In genomic region chr13:99982741-99983400, GRCh38 we compare ENCODE assay signal across 10 cellular contexts. TPM values are rescaled to one million over a fixed set of nuclear protein-coding genes. Genes with fewer than 3 reads are reported as not detected.
A peak's percentile ranks its signal among the peaks of the same experiment; 100 is the strongest.
DNase-seq lines count a peak whose midpoint lies in the region; ATAC-seq and TF ChIP-seq lines count a peak whose summit lies in the region.
"Had no signal": no experiment of that assay in that cellular context is flagged by ENCODE, and none has a peak within 500 bp of the region (broad histone marks: within the 10 kb centered on the region; RNA-seq: fewer than 3 reads in every experiment).

No MANE protein-coding gene starts in this region.

- peaks cover 6% of the 10 kb centered on the region for H3K36me3 Mint-ChIP-seq in activated CD4-positive, alpha-beta T cell treated with anti-CD3 and anti-CD28 coated beads, Interleukin-2, amount 10 ng/mL, durations not matched to agents 7 days and 5 days (ENCODE audit: low read depth)
- H3K36me3 Mint-ChIP-seq in T-cell: peaks cover 5% of the 10 kb centered on the region
- H3K36me3 Mint-ChIP-seq in effector memory CD8-positive, alpha-beta T cell (ENCODE audit: insufficient read depth): peaks cover 64% of the 10 kb centered on the region
- peaks cover 42% of the 10 kb centered on the region for H3K36me3 Mint-ChIP-seq in stimulated activated effector memory CD8-positive, alpha-beta T cell treated with anti-CD3 and anti-CD28 coated beads, Interleukin-12 subunit alpha, Interleukin-12 subunit beta, amount 100 ng/mL, for 72 hours

- no peak for DNase-seq in activated CD4-positive, alpha-beta T cell treated with anti-CD3 and anti-CD28 coated beads, Interleukin-2, amount 10 ng/mL, durations not matched to agents 7 days and 5 days
- no peak for DNase-seq in activated CD4-positive, alpha-beta T cell treated with anti-CD3 and anti-CD28 coated beads for 48 hours
- no peak for DNase-seq in T-cell
- no peak for DNase-seq in effector memory CD8-positive, alpha-beta T cell
- no peak for DNase-seq in stimulated activated effector memory CD8-positive, alpha-beta T cell treated with anti-CD3 and anti-CD28 coated beads, Interleukin-12 subunit alpha, Interleukin-12 subunit beta, amount 100 ng/mL, for 72 hours (ENCODE audit: low spot score in 2 of 2)
- no peak for DNase-seq in A172 (ENCODE audit: low spot score)
- no peak for DNase-seq in GM10266 (ENCODE audit: extremely low spot score)
- DNase-seq: NCI-H1105 had no signal

- peaks cover 24% of the 10 kb centered on the region for H3K4me1 Mint-ChIP-seq in activated CD4-positive, alpha-beta T cell treated with anti-CD3 and anti-CD28 coated beads, Interleukin-2, amount 10 ng/mL, durations not matched to agents 7 days and 5 days
- H3K4me1 Mint-ChIP-seq in T-cell: peaks cover 17 to 28% (median 22%) of the 10 kb centered on the region in 3 donors
- peaks cover 6 to 8% of the 10 kb centered on the region in 2 donors for H3K4me1 Mint-ChIP-seq in effector memory CD8-positive, alpha-beta T cell (ENCODE audit: low read depth in 2 of 2)
- peaks cover 18% of the 10 kb centered on the region for H3K4me1 Mint-ChIP-seq in stimulated activated effector memory CD8-positive, alpha-beta T cell treated with anti-CD3 and anti-CD28 coated beads, Interleukin-12 subunit alpha, Interleukin-12 subunit beta, amount 100 ng/mL, for 72 hours

- ATAC-seq in T-cell (replicated peaks in 1 of 4) (no peak), GM18858 (IDR thresholded peaks at IDR 0.05; ENCODE audit: unreplicated experiment) (no peak)
- ATAC-seq in effector memory CD8-positive, alpha-beta T cell (replicated peaks): no peak
- no peak for ATAC-seq in stimulated activated effector memory CD8-positive, alpha-beta T cell treated with anti-CD3 and anti-CD28 coated beads, Interleukin-12 subunit alpha, Interleukin-12 subunit beta, amount 100 ng/mL, for 72 hours

- CTCF ChIA-PET in activated CD4-positive, alpha-beta T cell treated with anti-CD3 and anti-CD28 coated beads, Interleukin-2, amount 10 ng/mL, durations not matched to agents 7 days and 5 days (lab: Charles Lee): interaction anchor here (1.0 to 1.9 kb wide), 3 partner anchors 9 to 32 kb away, joined by 3 to 6 read pairs (median 3); no protein-coding TSS in a partner anchor
- CTCF ChIA-PET in T-cell (lab: Charles Lee): interaction anchor here (0.6 to 1.4 kb wide), 2 partner anchors 9 to 455 kb away, joined by 4 to 11 read pairs; no protein-coding TSS in a partner anchor

- H3K27ac Mint-ChIP-seq in activated CD4-positive, alpha-beta T cell treated with anti-CD3 and anti-CD28 coated beads, Interleukin-2, amount 10 ng/mL, durations not matched to agents 7 days and 5 days: peak overlapping the region; percentile 77
- H3K27ac Mint-ChIP-seq in T-cell: peak overlapping the region; percentile 22 to 67
- H3K27ac Mint-ChIP-seq in effector memory CD8-positive, alpha-beta T cell: peak overlapping the region in 1 of 2 donors; percentile 87
- no peak overlapping the region for H3K27ac Mint-ChIP-seq in stimulated activated effector memory CD8-positive, alpha-beta T cell treated with anti-CD3 and anti-CD28 coated beads, Interleukin-12 subunit alpha, Interleukin-12 subunit beta, amount 100 ng/mL, for 72 hours

- TF ChIP-seq CTCF in GM10266 (IDR thresholded peaks at IDR 0.05; ENCODE audit: control insufficient read depth, insufficient read depth, low read depth, missing control alignments): no peak

- POLR2A ChIA-PET in activated CD4-positive, alpha-beta T cell treated with anti-CD3 and anti-CD28 coated beads, Interleukin-2, amount 10 ng/mL, durations not matched to agents 7 days and 5 days (lab: Charles Lee): no interaction called here
- POLR2A ChIA-PET in T-cell (lab: Charles Lee): interaction anchor here in 1 of 2 donors (0.6 kb wide), 2 partner anchors 107 to 161 kb away, joined by 5 read pairs; no protein-coding TSS in a partner anchor

- peak overlapping the region; percentile 38 for H3K4me3 Mint-ChIP-seq in activated CD4-positive, alpha-beta T cell treated with anti-CD3 and anti-CD28 coated beads, Interleukin-2, amount 10 ng/mL, durations not matched to agents 7 days and 5 days
- peak overlapping the region; percentile 4 to 44 (median 31) for H3K4me3 Mint-ChIP-seq in T-cell
- H3K4me3 Mint-ChIP-seq in effector memory CD8-positive, alpha-beta T cell: peak overlapping the region; percentile 29 to 47
- peak overlapping the region; percentile 11 for H3K4me3 Mint-ChIP-seq in stimulated activated effector memory CD8-positive, alpha-beta T cell treated with anti-CD3 and anti-CD28 coated beads, Interleukin-12 subunit alpha, Interleukin-12 subunit beta, amount 100 ng/mL, for 72 hours

- no peaks in the 10 kb centered on the region for H3K9me3 Mint-ChIP-seq in activated CD4-positive, alpha-beta T cell treated with anti-CD3 and anti-CD28 coated beads, Interleukin-2, amount 10 ng/mL, durations not matched to agents 7 days and 5 days
- peaks cover 0 to 4% (median 4%) of the 10 kb centered on the region in 3 donors for H3K9me3 Mint-ChIP-seq in T-cell
- H3K9me3 Mint-ChIP-seq in effector memory CD8-positive, alpha-beta T cell: no peaks in the 10 kb centered on the region
- H3K9me3 Mint-ChIP-seq in stimulated activated effector memory CD8-positive, alpha-beta T cell treated with anti-CD3 and anti-CD28 coated beads, Interleukin-12 subunit alpha, Interleukin-12 subunit beta, amount 100 ng/mL, for 72 hours: peaks cover 4% of the 10 kb centered on the region

- peaks cover 63% of the 10 kb centered on the region for H3K27me3 Mint-ChIP-seq in activated CD4-positive, alpha-beta T cell treated with anti-CD3 and anti-CD28 coated beads, Interleukin-2, amount 10 ng/mL, durations not matched to agents 7 days and 5 days
- H3K27me3 Mint-ChIP-seq in T-cell: peaks cover 40 to 62% of the 10 kb centered on the region in 2 donors
- peaks cover 45 to 63% of the 10 kb centered on the region in 2 donors for H3K27me3 Mint-ChIP-seq in effector memory CD8-positive, alpha-beta T cell

RNA-seq across cellular contexts. Expression of gene ZIC2, which starts 1.3 kb away (rescaled TPM):
- total RNA-seq in activated CD4-positive, alpha-beta T cell treated with anti-CD3 and anti-CD28 coated beads, Interleukin-2, amount 10 ng/mL, durations not matched to agents 7 days and 5 days: not detected
- total RNA-seq in T-cell: under 1 TPM in 3 of 5 donors, not detected in 2; 0.10 to 0.88 (median 0.85) TPM
- 4.7 and 5.5 TPM in 2 replicates for total RNA-seq in A172 (2014; rRNA removed; shearing (Covaris generic))
- total RNA-seq: ascending aorta had no signal

RNA-seq across cellular contexts. Expression of gene ZIC5, which starts 11.3 kb away (rescaled TPM):
- total RNA-seq in activated CD4-positive, alpha-beta T cell treated with anti-CD3 and anti-CD28 coated beads, Interleukin-2, amount 10 ng/mL, durations not matched to agents 7 days and 5 days: not detected
- under 1 TPM in 3 of 5 donors, not detected in 2; 0.07 to 0.09 (median 0.09) TPM for total RNA-seq in T-cell
- total RNA-seq in A172 (2014; rRNA removed; shearing (Covaris generic)): 1.5 and 2.4 TPM in 2 replicates
- total RNA-seq: ascending aorta had no signal
